Comparison of ENCODE assay signal across 8 cellular contexts in genomic region chr5:107673106-107673367, GRCh38.
A peak's percentile ranks its signal among the peaks of the same experiment; 100 is the strongest.
DNase-seq lines count a peak whose midpoint lies in the region; ATAC-seq and TF ChIP-seq lines count a peak whose summit lies in the region.

No MANE protein-coding gene starts in this region.

- TF ChIP-seq CTCF in WI38 (IDR thresholded peaks at IDR 0.05; ENCODE audit: low read depth, low read length): no peak

- ATAC-seq in stimulated activated naive CD8-positive, alpha-beta T cell treated with anti-CD3 and anti-CD28 coated beads, Interleukin-15, amount 100 ng/mL, for 72 hours: peak; percentile 18
- no peak for ATAC-seq in GM21360 (IDR thresholded peaks at IDR 0.05; ENCODE audit: unreplicated experiment)
- ATAC-seq in GM19035 (IDR thresholded peaks at IDR 0.05; ENCODE audit: unreplicated experiment): no peak

- no peak overlapping the region for H3K27ac Mint-ChIP-seq in stimulated activated naive CD8-positive, alpha-beta T cell treated with anti-CD3 and anti-CD28 coated beads, Interleukin-15, amount 100 ng/mL, for 72 hours

- H3K27me3 ChIP-seq in iPS DF 6.9 (ENCODE audit: control insufficient read depth, insufficient read depth, low read length): peaks cover 4% of the 10 kb centered on the region; the same call in 1 of the 2 replicates

- DNase-seq in NCI-H510A treated with DMSO at 0.1 percent for 48 hours (lab: John Stamatoyannopoulos, UW): peak; percentile 33
- DNase-seq in NCI-H510A (lab: John Stamatoyannopoulos, UW): no peak
- DNase-seq in iPS DF 6.9 (ENCODE audit: low read depth, low spot score): no peak
- peak in 1 of 2 donors; percentile 13 for DNase-seq in stimulated activated naive CD8-positive, alpha-beta T cell treated with anti-CD3 and anti-CD28 coated beads, Interleukin-15, amount 100 ng/mL, for 72 hours
- no peak for DNase-seq in AG20443 (ENCODE audit: low spot score)

- peaks cover 48% of the 10 kb centered on the region for H3K4me1 Mint-ChIP-seq in stimulated activated naive CD8-positive, alpha-beta T cell treated with anti-CD3 and anti-CD28 coated beads, Interleukin-15, amount 100 ng/mL, for 72 hours

- no peaks in the 10 kb centered on the region for H3K9me3 ChIP-seq in iPS DF 6.9 (ENCODE audit: control insufficient read depth, insufficient read depth, low read length)

- no CpG with 5 or more reads among the region's 11 CpGs for WGBS in iPS DF 6.9 (ENCODE audit: insufficient coverage, insufficient read length)

- peak overlapping the region; percentile 73 for H3K4me3 Mint-ChIP-seq in stimulated activated naive CD8-positive, alpha-beta T cell treated with anti-CD3 and anti-CD28 coated beads, Interleukin-15, amount 100 ng/mL, for 72 hours

- peaks cover 85% of the 10 kb centered on the region for H3K27me3 Mint-ChIP-seq in stimulated activated naive CD8-positive, alpha-beta T cell treated with anti-CD3 and anti-CD28 coated beads, Interleukin-15, amount 100 ng/mL, for 72 hours

- no peaks in the 10 kb centered on the region for H3K4me1 ChIP-seq in iPS DF 6.9 (ENCODE audit: control insufficient read depth, insufficient read depth, low read length)

- H3K4me3 ChIP-seq in WI38 (ENCODE audit: low read depth, low read length) (peak overlapping the region; percentile 68), iPS DF 6.9 (ENCODE audit: low read length) (peak overlapping the region; percentile 29; the same call in 1 of the 2 replicates)

- H3K36me3 ChIP-seq in iPS DF 6.9 (ENCODE audit: control insufficient read depth, insufficient read depth, low read length): no peaks in the 10 kb centered on the region

- H3K27ac ChIP-seq in iPS DF 6.9 (ENCODE audit: low read length): no peak overlapping the region

- no peaks in the 10 kb centered on the region for H3K9me3 Mint-ChIP-seq in stimulated activated naive CD8-positive, alpha-beta T cell treated with anti-CD3 and anti-CD28 coated beads, Interleukin-15, amount 100 ng/mL, for 72 hours
